ENCODE assay signal across 18 cellular contexts in genomic region chr9:93475856-93476255, GRCh38. TPM values are rescaled to one million over a fixed set of nuclear protein-coding genes. Genes with fewer than 3 reads are reported as not detected.
DNase-seq lines count a peak whose midpoint lies in the region; ATAC-seq and TF ChIP-seq lines count a peak whose summit lies in the region.
"Had no signal": no experiment of that assay in that cellular context is flagged by ENCODE, and none has a peak within 500 bp of the region (broad histone marks: within the 10 kb centered on the region; RNA-seq: fewer than 3 reads in every experiment).

No MANE protein-coding gene starts in this region.

- H3K4me1 Mint-ChIP-seq in activated naive CD4-positive, alpha-beta T cell treated with anti-CD3 and anti-CD28 coated beads for 36 hours (ENCODE audit: low read depth), result peaks cover 34% of the 10 kb centered on the region
- peaks cover 17% of the 10 kb centered on the region for H3K4me1 Mint-ChIP-seq in activated naive CD4-positive, alpha-beta T cell treated with anti-CD3 and anti-CD28 coated beads, Interleukin-2, amount 10 ng/mL, durations not matched to agents 7 days and 5 days
- H3K4me1 Mint-ChIP-seq in activated naive CD8-positive, alpha-beta T cell treated with anti-CD3 and anti-CD28 coated beads for 36 hours, result peaks cover 32% of the 10 kb centered on the region
- peaks cover 27% of the 10 kb centered on the region for H3K4me1 Mint-ChIP-seq in WTC11

- no peak for DNase-seq in activated naive CD4-positive, alpha-beta T cell treated with anti-CD3 and anti-CD28 coated beads for 36 hours
- DNase-seq in activated naive CD4-positive, alpha-beta T cell treated with anti-CD3 and anti-CD28 coated beads, Interleukin-2, amount 10 ng/mL, durations not matched to agents 7 days and 5 days, result no peak
- DNase-seq in activated naive CD8-positive, alpha-beta T cell treated with anti-CD3 and anti-CD28 coated beads for 36 hours, result no peak
- DNase-seq in fibroblast of gingiva (ENCODE audit: low read depth), result peak; percentile 30
- DNase-seq in NCI-H510A (lab: John Stamatoyannopoulos, UW), result no peak
- DNase-seq in NAMALWA (ENCODE audit: low spot score), result no peak
- DNase-seq in WTC11 (ENCODE audit: low spot score), result no peak
- DNase-seq: C1 segment of cervical spinal cord; Caco-2; DMS53; GM23248; MV-4-11; NCI-H1436; NCI-H2081; NCI-H526; NK-92 treated with Interleukin-12 subunit alpha and Interleukin-12 subunit beta, amount 100 ng/mL, for 24 hours; OCI-M1 had no signal

- H3K9me3 Mint-ChIP-seq in activated naive CD4-positive, alpha-beta T cell treated with anti-CD3 and anti-CD28 coated beads for 36 hours, result no peaks in the 10 kb centered on the region
- H3K9me3 Mint-ChIP-seq in activated naive CD4-positive, alpha-beta T cell treated with anti-CD3 and anti-CD28 coated beads, Interleukin-2, amount 10 ng/mL, durations not matched to agents 7 days and 5 days, result no peaks in the 10 kb centered on the region
- no peaks in the 10 kb centered on the region for H3K9me3 Mint-ChIP-seq in activated naive CD8-positive, alpha-beta T cell treated with anti-CD3 and anti-CD28 coated beads for 36 hours
- no peaks in the 10 kb centered on the region for H3K9me3 Mint-ChIP-seq in WTC11

- no peak overlapping the region for H3K4me3 Mint-ChIP-seq in activated naive CD4-positive, alpha-beta T cell treated with anti-CD3 and anti-CD28 coated beads for 36 hours
- no peak overlapping the region for H3K4me3 Mint-ChIP-seq in activated naive CD4-positive, alpha-beta T cell treated with anti-CD3 and anti-CD28 coated beads, Interleukin-2, amount 10 ng/mL, durations not matched to agents 7 days and 5 days
- no peak overlapping the region for H3K4me3 Mint-ChIP-seq in activated naive CD8-positive, alpha-beta T cell treated with anti-CD3 and anti-CD28 coated beads for 36 hours
- no peak overlapping the region for H3K4me3 Mint-ChIP-seq in WTC11

- ATAC-seq in WTC11 (no peak), GM18517 (IDR thresholded peaks at IDR 0.05; ENCODE audit: unreplicated experiment) (no peak)

- CTCF ChIA-PET in activated naive CD4-positive, alpha-beta T cell treated with anti-CD3 and anti-CD28 coated beads for 36 hours (lab: Charles Lee), result no interaction called here
- CTCF ChIA-PET in activated naive CD4-positive, alpha-beta T cell treated with anti-CD3 and anti-CD28 coated beads, Interleukin-2, amount 10 ng/mL, durations not matched to agents 7 days and 5 days (lab: Charles Lee), result interaction anchor here (1.1 kb wide), 1 partner anchor 90 kb away, joined by 4 read pairs; no protein-coding TSS in a partner anchor
- CTCF ChIA-PET in WTC11 (lab: Charles Lee), result no interaction called here

- POLR2A ChIA-PET in WTC11 (lab: Charles Lee), result no interaction called here

- no peaks in the 10 kb centered on the region for H3K27me3 Mint-ChIP-seq in activated naive CD4-positive, alpha-beta T cell treated with anti-CD3 and anti-CD28 coated beads for 36 hours (ENCODE audit: low read depth)
- no peaks in the 10 kb centered on the region for H3K27me3 Mint-ChIP-seq in activated naive CD4-positive, alpha-beta T cell treated with anti-CD3 and anti-CD28 coated beads, Interleukin-2, amount 10 ng/mL, durations not matched to agents 7 days and 5 days
- H3K27me3 Mint-ChIP-seq in activated naive CD8-positive, alpha-beta T cell treated with anti-CD3 and anti-CD28 coated beads for 36 hours, result no peaks in the 10 kb centered on the region
- H3K27me3 Mint-ChIP-seq in WTC11 (ENCODE audit: low read depth), result no peaks in the 10 kb centered on the region

- H3K27ac Mint-ChIP-seq in activated naive CD4-positive, alpha-beta T cell treated with anti-CD3 and anti-CD28 coated beads for 36 hours, result peak overlapping the region; percentile 83
- no peak overlapping the region for H3K27ac Mint-ChIP-seq in activated naive CD4-positive, alpha-beta T cell treated with anti-CD3 and anti-CD28 coated beads, Interleukin-2, amount 10 ng/mL, durations not matched to agents 7 days and 5 days
- H3K27ac Mint-ChIP-seq in activated naive CD8-positive, alpha-beta T cell treated with anti-CD3 and anti-CD28 coated beads for 36 hours, result peak overlapping the region; percentile 28
- no peak overlapping the region for H3K27ac Mint-ChIP-seq in WTC11

- H3K36me3 Mint-ChIP-seq in activated naive CD4-positive, alpha-beta T cell treated with anti-CD3 and anti-CD28 coated beads for 36 hours (ENCODE audit: low read depth), result peaks cover 31% of the 10 kb centered on the region
- H3K36me3 Mint-ChIP-seq in activated naive CD4-positive, alpha-beta T cell treated with anti-CD3 and anti-CD28 coated beads, Interleukin-2, amount 10 ng/mL, durations not matched to agents 7 days and 5 days, result peaks cover 47% of the 10 kb centered on the region
- H3K36me3 Mint-ChIP-seq in activated naive CD8-positive, alpha-beta T cell treated with anti-CD3 and anti-CD28 coated beads for 36 hours, result peaks cover 45% of the 10 kb centered on the region
- peaks cover 33% of the 10 kb centered on the region for H3K36me3 Mint-ChIP-seq in WTC11

- intact Hi-C loops in activated naive CD4-positive, alpha-beta T cell treated with anti-CD3 and anti-CD28 coated beads for 36 hours (cut with micrococcal nuclease), result no loop called here

- TF ChIP-seq CTCF in WTC11 (IDR thresholded peaks at IDR 0.05), result no peak

TF ChIP-seq in WTC11, 78 proteins besides CTCF, POLR2A, EP300 and RAD21:
- TF ChIP-seq RELA (CRISPR knock-in tag; IDR thresholded peaks at IDR 0.05; ENCODE audit: borderline replicate concordance) (no peak), NR1H2 (CRISPR knock-in tag; IDR thresholded peaks at IDR 0.05) (no peak), E2F5 (CRISPR knock-in tag; IDR thresholded peaks at IDR 0.05) (no peak), GTF2I (CRISPR knock-in tag; conservative IDR thresholded peaks at IDR 0.05) (no peak), NFE2L1 (CRISPR knock-in tag; IDR thresholded peaks at IDR 0.05) (no peak)

RNA-seq across cellular contexts. Expression of gene FAM120AOS, which starts 22.5 kb away (rescaled TPM):
- 10 to 100 TPM; 25.5 to 26.0 TPM for total RNA-seq in activated naive CD4-positive, alpha-beta T cell treated with anti-CD3 and anti-CD28 coated beads for 36 hours
- 10 to 100 TPM; 46.1 to 46.5 TPM for total RNA-seq in activated naive CD8-positive, alpha-beta T cell treated with anti-CD3 and anti-CD28 coated beads for 36 hours
- total RNA-seq in WTC11 (2021), result 43.7 to 48.1 TPM (median 44.4 TPM) in 3 replicates

RNA-seq across cellular contexts. Expression of gene FAM120A, which starts 24.4 kb away (rescaled TPM):
- 100 to 1,000 TPM; 112 to 116 TPM for total RNA-seq in activated naive CD4-positive, alpha-beta T cell treated with anti-CD3 and anti-CD28 coated beads for 36 hours
- total RNA-seq in activated naive CD8-positive, alpha-beta T cell treated with anti-CD3 and anti-CD28 coated beads for 36 hours, result 100 to 1,000 TPM; 121 TPM
- total RNA-seq in WTC11 (2021), result 53.3 to 61.5 TPM (median 60.1 TPM) in 3 replicates

Comparison
In these comparisons a context has a peak if more than half of its experiments do, and no peak if none do; other contexts are left out.
1. H3K27ac Mint-ChIP-seq: peak in activated naive CD4-positive, alpha-beta T cell treated with anti-CD3 and anti-CD28 coated beads for 36 hours (single experiment) and activated naive CD8-positive, alpha-beta T cell treated with anti-CD3 and anti-CD28 coated beads for 36 hours (single experiment); none in activated naive CD4-positive, alpha-beta T cell treated with anti-CD3 and anti-CD28 coated beads, Interleukin-2, amount 10 ng/mL, durations not matched to agents 7 days and 5 days (single experiment) and WTC11 (single experiment).